In genomic region chr18:79812052-79812451, GRCh38 we compare ENCODE assay signal across 20 cellular contexts. TPM values are rescaled to one million over a fixed set of nuclear protein-coding genes. Genes with fewer than 3 reads are reported as not detected.
DNase-seq lines count a peak whose midpoint lies in the region; ATAC-seq, FAIRE-seq and TF ChIP-seq lines count a peak whose summit lies in the region.
"Had no signal": no experiment of that assay in that cellular context is flagged by ENCODE, and none has a peak within 500 bp of the region (broad histone marks: within the 10 kb centered on the region; RNA-seq: fewer than 3 reads in every experiment).

No MANE protein-coding gene starts in this region.

- no peaks in the 10 kb centered on the region for H3K4me1 ChIP-seq in HEK293 (ENCODE audit: control insufficient read depth, insufficient read depth, low read length)
- H3K4me1 ChIP-seq in GM12878 (ENCODE audit: control insufficient read depth, insufficient read depth, low read length): no peaks in the 10 kb centered on the region

- peak overlapping the region in 2 of 7 donors; percentile 21 to 56 for H3K27ac Mint-ChIP-seq in CD14-positive monocyte
- H3K27ac Mint-ChIP-seq: CD4-positive, alpha-beta memory T cell; H9; IgD-negative memory B cell had no signal

- RAD21 ChIA-PET in GM12878 (lab: Charles Lee; ENCODE audit: unreplicated experiment): no interaction called here

- CTCF ChIA-PET in HEK293 (lab: Yijun Ruan, JAX) (no interaction called here), GM12878 (lab: Yijun Ruan, JAX) (no interaction called here)

- no peak for FAIRE-seq in GM12878 (lab: Jason Lieb, UNC)

- no peak overlapping the region for H3K9ac ChIP-seq in GM12878 (ENCODE audit: control insufficient read depth, insufficient read depth, low read length)

- H3K4me1 Mint-ChIP-seq in CD14-positive monocyte: peaks cover 8% of the 10 kb centered on the region

- no peaks in the 10 kb centered on the region for H3K79me2 ChIP-seq in GM12878 (ENCODE audit: control insufficient read depth, insufficient read depth, low read length)

- no peak for TF ChIP-seq RAD21 in GM12878 (IDR thresholded peaks at IDR 0.05; ENCODE audit: insufficient read depth, low read depth, low read length)

- intact Hi-C loops in CD14-positive monocyte (cut with micrococcal nuclease) (no loop called here), GM12878 (cut with micrococcal nuclease; ENCODE audit: unreplicated experiment) (no loop called here), left cardiac atrium (cut with DNase I) (no loop called here)

- H3K9me3 Mint-ChIP-seq in CD14-positive monocyte: peaks cover 4 to 12% (median 5%) of the 10 kb centered on the region in 7 donors
- H3K9me3 Mint-ChIP-seq: H9, IgD-negative memory B cell had no signal

- TF ChIP-seq CTCF in CD14-positive monocyte (IDR thresholded peaks at IDR 0.05): no peak
- no peak for TF ChIP-seq CTCF in HEK293 (tag by site-specific recombination; IDR thresholded peaks at IDR 0.05)
- no peak for TF ChIP-seq CTCF in GM12878 (IDR thresholded peaks at IDR 0.05 in 2 of 3, conservative IDR thresholded peaks at IDR 0.05 in 1 of 3; ENCODE audit: control insufficient read depth in 2 of 3, extremely low read depth in 1 of 3, insufficient read depth in 1 of 3, low read depth in 3 of 3, low read length in 3 of 3)

- H3K9me3 ChIP-seq in HEK293 (ENCODE audit: control insufficient read depth, insufficient read depth, low read depth, low read length) (no peaks in the 10 kb centered on the region), GM12878 (replicated peaks; ENCODE audit: control insufficient read depth, insufficient read depth, low read length) (no peaks in the 10 kb centered on the region; the same call in 2 of the 3 replicates)

- no peak overlapping the region for H3K4me3 ChIP-seq in HEK293 (ENCODE audit: low read depth, low read length)
- no peak overlapping the region for H3K4me3 ChIP-seq in GM12878

- in situ Hi-C loops in GM12878 (cut with MboI): no loop called here

- H3K4me3 Mint-ChIP-seq in CD14-positive monocyte: peak overlapping the region; percentile 0 to 18
- H3K4me3 Mint-ChIP-seq: CD4-positive, alpha-beta memory T cell; H9 had no signal

- H3K36me3 Mint-ChIP-seq in CD14-positive monocyte: no peaks in the 10 kb centered on the region
- H3K36me3 Mint-ChIP-seq: CD4-positive, alpha-beta memory T cell; IgD-negative memory B cell had no signal

- no peaks in the 10 kb centered on the region for H4K20me1 ChIP-seq in GM12878 (ENCODE audit: control insufficient read depth, insufficient read depth)

- ATAC-seq in GM18867 (IDR thresholded peaks at IDR 0.05; ENCODE audit: unreplicated experiment): peak; percentile 58
- no peak for ATAC-seq in GM12878
- no peak for ATAC-seq in left cardiac atrium
- ATAC-seq in GM21576 (IDR thresholded peaks at IDR 0.05; ENCODE audit: unreplicated experiment): no peak

- 44% methylated on average over 4 of the region's 4 CpGs for WGBS in GM12878 (ENCODE audit: insufficient coverage, insufficient replicate concordance, low lambda C conversion rate, missing lambda C conversion rate)

- H3K27ac ChIP-seq in HEK293 (ENCODE audit: extremely low read depth, low read depth, low read length) (no peak overlapping the region), GM12878 (ENCODE audit: control insufficient read depth, insufficient read depth) (no peak overlapping the region)

- H2AFZ ChIP-seq in GM12878 (ENCODE audit: control insufficient read depth, low read depth, low read length): peak overlapping the region; percentile 11; the same call in 1 of the 2 replicates

- peaks cover 3 to 6% (median 3%) of the 10 kb centered on the region in 3 donors for H3K27me3 Mint-ChIP-seq in CD14-positive monocyte (ENCODE audit: low read depth in 3 of 3)
- H3K27me3 Mint-ChIP-seq: IgD-negative memory B cell had no signal

- no peak for TF ChIP-seq POLR2A in GM12878 (IDR thresholded peaks at IDR 0.05; ENCODE audit: low read depth, low read length)

- no peak for TF ChIP-seq EP300 in GM12878 (IDR thresholded peaks at IDR 0.05; ENCODE audit: borderline replicate concordance in 1 of 2, control insufficient read depth in 1 of 2, low read depth in 2 of 2, low read length in 2 of 2)

- H3K36me3 ChIP-seq in HEK293 (ENCODE audit: control insufficient read depth in 2 of 2, insufficient read depth in 1 of 2, low read length in 2 of 2) (no peaks in the 10 kb centered on the region), GM12878 (ENCODE audit: control insufficient read depth in 2 of 2, insufficient read depth in 2 of 2, low read length in 1 of 2) (no peaks in the 10 kb centered on the region)

- H3K27me3 ChIP-seq in GM12878 (replicated peaks in 1 of 2; ENCODE audit: control insufficient read depth in 2 of 2, insufficient read depth in 2 of 2, low read length in 1 of 2): no peaks in the 10 kb centered on the region

- DNase-seq in CD14-positive monocyte (ENCODE audit: low spot score) (no peak), GM12878 (ENCODE audit: low read depth, low spot score) (no peak), left cardiac atrium (no peak), kidney tubule cell (ENCODE audit: low spot score) (no peak), NOMO-1 treated with dmso at 0.1 percent for 144 hours (lab: John Stamatoyannopoulos, UW; ENCODE audit: unreplicated experiment) (no peak)
- DNase-seq: ACHN; C1 segment of cervical spinal cord; CD4-positive, alpha-beta memory T cell; COR-L47; DMS53; GF-D8; GOT3; H9; KG1 had no signal

- POLR2A ChIA-PET in HEK293 (lab: Yijun Ruan, JAX): no interaction called here
- POLR2A ChIA-PET in GM12878 (lab: Charles Lee): no interaction called here

- SMC1A ChIA-PET in GM12878 (lab: Charles Lee; ENCODE audit: uncharacterized antibody, unreplicated experiment): no interaction called here

- BruUV-seq in GM12878 (replicated peaks; lab: Mats Ljungman, UMichigan): no TSS peak

- no peak overlapping the region for H3K4me2 ChIP-seq in GM12878 (ENCODE audit: control insufficient read depth, insufficient read depth)

TF ChIP-seq in HEK293, 187 proteins besides CTCF, POLR2A, EP300 and RAD21:
- TF ChIP-seq ZNF488 (tag by site-specific recombination; IDR thresholded peaks at IDR 0.05) (no peak), ZNF558 (tag by site-specific recombination; IDR thresholded peaks at IDR 0.05) (peak; percentile 67), ZNF530 (tag by site-specific recombination; IDR thresholded peaks at IDR 0.05; ENCODE audit: low read depth) (no peak), ZNF560 (tag by site-specific recombination; IDR thresholded peaks at IDR 0.05; ENCODE audit: borderline replicate concordance) (no peak), ZNF785 (tag by site-specific recombination; IDR thresholded peaks at IDR 0.05) (no peak)

TF ChIP-seq in GM12878, 131 proteins besides CTCF, POLR2A, EP300 and RAD21:
- TF ChIP-seq RELA (IDR thresholded peaks at IDR 0.05; ENCODE audit: borderline replicate concordance, partially characterized antibody): no peak
TF ChIP-seq in GM12878: peak in this region for 0.

RNA-seq across cellular contexts. Expression of gene KCNG2, which starts 14.3 kb away (rescaled TPM):
- polyA plus RNA-seq in CD14-positive monocyte: not detected
- total RNA-seq in GM12878 (2013; cell fraction: nucleolus; rRNA removed): not detected in 2 replicates
- 0.23 TPM in 1 of 2 replicates, not detected in the other for total RNA-seq in GM12878 (2014; rRNA removed)
- not detected in 2 replicates for total RNA-seq in GM12878 (2014; rRNA removed; fragmentation: Illumina TruSeq; extraction: Trizol)
- not detected in 2 replicates for total RNA-seq in GM12878 (2021)
- polyA plus RNA-seq in GM12878 (2011; ENCODE audit: low read depth): not detected
- polyA plus RNA-seq in GM12878 (2011; rRNA removed): not detected in 2 replicates
- polyA plus RNA-seq in GM12878 (2011; cell fraction: cytosol; rRNA removed): not detected in 2 replicates
- polyA plus RNA-seq in GM12878 (2011; cell fraction: nucleus; rRNA removed): not detected in 2 replicates
- polyA plus RNA-seq in GM12878 (2012): 0.22 and 0.30 TPM in 2 replicates
- not detected in 2 replicates for polyA plus RNA-seq in GM12878 (2014; fragmentation: Illumina TruSeq; extraction: Trizol)
- polyA plus RNA-seq in GM12878 (2014; fragmentation: Nextera tagmentation; extraction: Ambion mirVana): not detected
- not detected in 2 replicates for polyA plus RNA-seq in GM12878 (2014; rRNA removed)
- under 1 TPM in 1 of 2 experiments, not detected in 1; 0.20 TPM for polyA plus RNA-seq in GM12878 (2016; fragmentation: Nextera tagmentation; extraction: Ambion mirVana)
- polyA minus RNA-seq in GM12878 (2011; rRNA and poly(A)+ RNA removed): not detected in 2 replicates
- not detected in 2 replicates for polyA minus RNA-seq in GM12878 (2011; cell fraction: cytosol; rRNA and poly(A)+ RNA removed)
- not detected in 2 replicates for polyA minus RNA-seq in GM12878 (2011; cell fraction: nucleus; rRNA and poly(A)+ RNA removed)
- total RNA-seq in left cardiac atrium: under 1 TPM in 1 of 2 donors, not detected in 1; 0.15 TPM
- total RNA-seq: A172; CD4-positive, alpha-beta memory T cell; HT1080 had no signal
- polyA plus RNA-seq: CD4-positive, alpha-beta memory T cell; IgD-negative memory B cell had no signal
